ENCODE assay signal across 9 cellular contexts in genomic region chr17:67124469-67125148, GRCh38.
"Had no signal": no experiment of that assay in that cellular context is flagged by ENCODE, and none has a peak within 500 bp of the region (broad histone marks: within the 10 kb centered on the region; RNA-seq: fewer than 3 reads in every experiment).

No MANE protein-coding gene starts in this region.

- H3K27me3 ChIP-seq: pancreas, sigmoid colon, spleen had no signal

- H3K27ac ChIP-seq: sigmoid colon, spleen had no signal

- H3K4me3 Mint-ChIP-seq: activated naive CD4-positive, alpha-beta T cell treated with anti-CD3 and anti-CD28 coated beads, Interleukin-2, amount 50 U/mL, for 24 hours had no signal

- ATAC-seq: esophagus mucosa had no signal

- H3K27me3 Mint-ChIP-seq: activated naive CD4-positive, alpha-beta T cell treated with anti-CD3 and anti-CD28 coated beads, Interleukin-2, amount 50 U/mL, for 24 hours had no signal

- H3K4me3 ChIP-seq: pancreas, sigmoid colon, spleen had no signal

- H3K9me3 Mint-ChIP-seq: activated naive CD4-positive, alpha-beta T cell treated with anti-CD3 and anti-CD28 coated beads, Interleukin-2, amount 50 U/mL, for 24 hours had no signal

- DNase-seq: activated CD4-positive, alpha-beta T cell treated with anti-CD3 and anti-CD28 coated beads, Interleukin-2, amount 50 U/mL, for 48 hours; activated CD4-positive, CD25-positive, alpha-beta regulatory T cell treated with anti-CD3 and anti-CD28 coated beads, Interleukin-2, amount 50 U/mL, for 72 hours; activated T-cell treated with anti-CD3 and anti-CD28 coated beads, Interleukin-2, amount 50 U/mL, for 1 hour; midbrain; pancreas; sigmoid colon; spleen had no signal

- H3K9me3 ChIP-seq: pancreas, sigmoid colon, spleen had no signal
